8 cellular contexts compared by ENCODE assay signal in genomic region chr6:117547688-117548621, GRCh38. TPM values are rescaled to one million over a fixed set of nuclear protein-coding genes. Genes with fewer than 3 reads are reported as not detected.
A peak's percentile ranks its signal among the peaks of the same experiment; 100 is the strongest.
DNase-seq lines count a peak whose midpoint lies in the region; ATAC-seq, FAIRE-seq and TF ChIP-seq lines count a peak whose summit lies in the region.

No MANE protein-coding gene starts in this region.

- H3K79me2 ChIP-seq in H1 (ENCODE audit: control insufficient read depth in 1 of 2, insufficient read depth in 2 of 2, low read length in 2 of 2) (no peaks in the 10 kb centered on the region), Karpas-422 (ENCODE audit: low read length) (no peaks in the 10 kb centered on the region)

- no peak overlapping the region for H3K56ac ChIP-seq in H1 (replicated peaks; ENCODE audit: insufficient read length, low read depth, low read length)

- H2BK12ac ChIP-seq in H1 (ENCODE audit: low read depth, low read length) = peak overlapping the region; percentile 52; the same call in 1 of the 2 replicates

- DNase-seq in activated CD4-positive, alpha-beta memory T cell treated with anti-CD3 and anti-CD28 coated beads, Interleukin-2, amount 10 ng/mL, durations not matched to agents 7 days and 5 days = peak; percentile 58
- DNase-seq in H1 (ENCODE audit: low read depth in 1 of 2, low spot score in 2 of 2) = no peak
- peak; percentile 29 for DNase-seq in mucosa of gallbladder (ENCODE audit: low spot score)
- DNase-seq in Karpas-422 = no peak
- no peak for DNase-seq in NCI-H345 treated with DMSO at 0.1 percent for 48 hours (lab: John Stamatoyannopoulos, UW; ENCODE audit: unreplicated experiment)

- H3K4ac ChIP-seq in H1 (replicated peaks; ENCODE audit: insufficient read length, low read depth, low read length) = no peak overlapping the region

- H3K9me3 Mint-ChIP-seq in activated CD4-positive, alpha-beta memory T cell treated with anti-CD3 and anti-CD28 coated beads, Interleukin-2, amount 10 ng/mL, durations not matched to agents 7 days and 5 days = no peaks in the 10 kb centered on the region
- no peaks in the 10 kb centered on the region for H3K9me3 Mint-ChIP-seq in stimulated activated naive CD8-positive, alpha-beta T cell treated with anti-CD3 and anti-CD28 coated beads, Interleukin-15, Interleukin-2, amounts not matched to agents 100 ng/mL and 50 ng/mL, for 24 hours

- H2BK15ac ChIP-seq in H1 (ENCODE audit: low read length) = no peak overlapping the region

- no peaks in the 10 kb centered on the region for H3K23me2 ChIP-seq in H1 (ENCODE audit: low read depth, low read length)

- TF ChIP-seq POLR2A in H1 (IDR thresholded peaks at IDR 0.05; ENCODE audit: control extremely low read depth in 1 of 2, low read depth in 2 of 2, low read length in 2 of 2) = no peak

- H3K4me3 ChIP-seq in H1 (ENCODE audit: extremely low read depth in 1 of 4, insufficient read depth in 2 of 4, low read depth in 3 of 4, low read length in 4 of 4) (peak overlapping the region; percentile 14 to 55 (median 20); a peak in 7 of 8 replicates), Karpas-422 (ENCODE audit: low read length) (no peak overlapping the region)

- H2BK5ac ChIP-seq in H1 (ENCODE audit: low read depth, low read length) = no peak overlapping the region

- no peak overlapping the region for H2BK120ac ChIP-seq in H1 (replicated peaks; ENCODE audit: low read depth, low read length)

- CTCF ChIA-PET in activated CD4-positive, alpha-beta memory T cell treated with anti-CD3 and anti-CD28 coated beads, Interleukin-2, amount 10 ng/mL, durations not matched to agents 7 days and 5 days (lab: Charles Lee) = interaction anchor here (0.5 to 4.9 kb wide), 8 partner anchors 46 to 879 kb away, joined by 3 to 43 read pairs (median 16); partner anchors contain the start of genes DCBLD1 and GOPC
- CTCF ChIA-PET in H1 (lab: Charles Lee; ENCODE audit: partially characterized antibody) = interaction anchor here (0.6 to 6.4 kb wide), 7 partner anchors 9 to 97 kb away, joined by 3 to 58 read pairs (median 3); partner anchors contain the start of gene DCBLD1

- WGBS in H1 (ENCODE audit: extremely low coverage in 1 of 2, insufficient coverage in 1 of 2, insufficient read length in 1 of 2, insufficient replicate concordance in 2 of 2, low coverage in 1 of 2, low lambda C conversion rate in 2 of 2, missing lambda C conversion rate in 1 of 2), 2 experiments = 46% methylated on average over 46 of the region's 64 CpGs; no CpG with 5 or more reads in 1 of the 2 experiments

- peaks cover 44% of the 10 kb centered on the region for H3K4me1 Mint-ChIP-seq in activated CD4-positive, alpha-beta memory T cell treated with anti-CD3 and anti-CD28 coated beads, Interleukin-2, amount 10 ng/mL, durations not matched to agents 7 days and 5 days
- peaks cover 37% of the 10 kb centered on the region for H3K4me1 Mint-ChIP-seq in stimulated activated naive CD8-positive, alpha-beta T cell treated with anti-CD3 and anti-CD28 coated beads, Interleukin-15, Interleukin-2, amounts not matched to agents 100 ng/mL and 50 ng/mL, for 24 hours (ENCODE audit: low read depth)

- H2BK20ac ChIP-seq in H1 (ENCODE audit: low read length) = no peak overlapping the region

- H3K27me3 Mint-ChIP-seq in activated CD4-positive, alpha-beta memory T cell treated with anti-CD3 and anti-CD28 coated beads, Interleukin-2, amount 10 ng/mL, durations not matched to agents 7 days and 5 days = no peaks in the 10 kb centered on the region
- peaks cover 8% of the 10 kb centered on the region for H3K27me3 Mint-ChIP-seq in stimulated activated naive CD8-positive, alpha-beta T cell treated with anti-CD3 and anti-CD28 coated beads, Interleukin-15, Interleukin-2, amounts not matched to agents 100 ng/mL and 50 ng/mL, for 24 hours

- H3K9me2 ChIP-seq in Karpas-422 (replicated peaks; ENCODE audit: insufficient read depth, low read length) = no peaks in the 10 kb centered on the region

- POLR2A ChIA-PET in activated CD4-positive, alpha-beta memory T cell treated with anti-CD3 and anti-CD28 coated beads, Interleukin-2, amount 10 ng/mL, durations not matched to agents 7 days and 5 days (lab: Charles Lee) = interaction anchor here (0.6 to 3.7 kb wide), 10 partner anchors 17 to 1346 kb away, joined by 3 to 59 read pairs (median 5); partner anchors contain the start of genes ASF1A, DCBLD1 and GOPC
- POLR2A ChIA-PET in H1 (lab: Charles Lee; ENCODE audit: partially characterized antibody) = interaction anchor here (1.1 kb wide), 1 partner anchor 66 kb away, joined by 3 read pairs; no protein-coding TSS in a partner anchor

- H3K14ac ChIP-seq in H1 (ENCODE audit: insufficient read length) = no peak overlapping the region

- peak in 1 of 3 experiments; percentile 22; a peak in 2 of 4 replicates for TF ChIP-seq CTCF in H1 (IDR thresholded peaks at IDR 0.05; ENCODE audit: control extremely low read depth in 1 of 3, insufficient read depth in 1 of 3, low read depth in 1 of 3, low read length in 3 of 3)

- H3K79me1 ChIP-seq in H1 (ENCODE audit: low read depth, low read length) = no peaks in the 10 kb centered on the region

- H3K9me3 ChIP-seq in H1 (ENCODE audit: insufficient read depth in 2 of 2, low read depth in 1 of 2, low read length in 1 of 2) (no peaks in the 10 kb centered on the region), Karpas-422 (ENCODE audit: low read length) (no peaks in the 10 kb centered on the region)

- H3K27ac Mint-ChIP-seq in activated CD4-positive, alpha-beta memory T cell treated with anti-CD3 and anti-CD28 coated beads, Interleukin-2, amount 10 ng/mL, durations not matched to agents 7 days and 5 days = peak overlapping the region; percentile 94
- peak overlapping the region; percentile 47 for H3K27ac Mint-ChIP-seq in stimulated activated naive CD8-positive, alpha-beta T cell treated with anti-CD3 and anti-CD28 coated beads, Interleukin-15, Interleukin-2, amounts not matched to agents 100 ng/mL and 50 ng/mL, for 24 hours

- H4K5ac ChIP-seq in H1 (ENCODE audit: insufficient read length, low read depth, low read length) = no peak overlapping the region

- ATAC-seq in GM18907 (IDR thresholded peaks at IDR 0.05; ENCODE audit: unreplicated experiment) = peak; percentile 72
- ATAC-seq in HG03442 (IDR thresholded peaks at IDR 0.05; ENCODE audit: unreplicated experiment) = peak; percentile 46

- peak in 1 of 2 experiments; percentile 13; a peak in 1 of 4 replicates for TF ChIP-seq RAD21 in H1 (IDR thresholded peaks at IDR 0.05 in 1 of 2, conservative IDR thresholded peaks at IDR 0.05 in 1 of 2; ENCODE audit: low read depth in 2 of 2, low read length in 2 of 2)

- peak overlapping the region; percentile 65 for H4K8ac ChIP-seq in H1 (ENCODE audit: extremely low read depth, insufficient read depth, low read length)

- 0 out of 2 replicates have a peak overlapping the region, but pooled peaks have one; percentile 0 for H2AFZ ChIP-seq in H1 (ENCODE audit: low read length)
- H2AFZ ChIP-seq in Karpas-422 (ENCODE audit: low read length) = no peak overlapping the region

- H3K4me1 ChIP-seq in H1 (replicated peaks in 1 of 4; ENCODE audit: control insufficient read depth in 3 of 4, insufficient read depth in 4 of 4, low read length in 3 of 4) (peaks cover 0 to 6% (median 3%) of the 10 kb centered on the region in 4 experiments; a peak in 5 of 7 replicates), Karpas-422 (ENCODE audit: low read length) (no peaks in the 10 kb centered on the region)

- no peak overlapping the region for H3K27ac ChIP-seq in H1 (ENCODE audit: low read depth, low read length)
- H3K27ac ChIP-seq in Karpas-422 (ENCODE audit: low read length) = no peak overlapping the region

- H4K20me1 ChIP-seq in H1 (replicated peaks in 1 of 2; ENCODE audit: control insufficient read depth in 1 of 2, insufficient read depth in 2 of 2, low read length in 2 of 2) (peaks cover 0 to 2% of the 10 kb centered on the region in 2 experiments), Karpas-422 (ENCODE audit: insufficient read depth, low read depth, low read length) (no peaks in the 10 kb centered on the region)

- peak overlapping the region; percentile 75 for H3K4me3 Mint-ChIP-seq in activated CD4-positive, alpha-beta memory T cell treated with anti-CD3 and anti-CD28 coated beads, Interleukin-2, amount 10 ng/mL, durations not matched to agents 7 days and 5 days
- H3K4me3 Mint-ChIP-seq in stimulated activated naive CD8-positive, alpha-beta T cell treated with anti-CD3 and anti-CD28 coated beads, Interleukin-15, Interleukin-2, amounts not matched to agents 100 ng/mL and 50 ng/mL, for 24 hours = peak overlapping the region; percentile 78

- no peak overlapping the region for H3K18ac ChIP-seq in H1 (ENCODE audit: extremely low read depth, low read length)

- H3K9ac ChIP-seq in H1 (replicated peaks in 1 of 4; ENCODE audit: extremely low read depth in 1 of 4, low read depth in 3 of 4, low read length in 3 of 4) (peak overlapping the region in 1 of 4 experiments; percentile 8; a peak in 1 of 7 replicates), Karpas-422 (ENCODE audit: low read length) (no peak overlapping the region)

- no peak for FAIRE-seq in H1 (lab: Jason Lieb, UNC)

- no peaks in the 10 kb centered on the region; a peak in 1 of 7 replicates for H3K27me3 ChIP-seq in H1 (replicated peaks in 1 of 4; ENCODE audit: control insufficient read depth in 3 of 4, extremely low read depth in 1 of 4, insufficient read depth in 3 of 4, low read length in 3 of 4)
- no peaks in the 10 kb centered on the region for H3K27me3 ChIP-seq in Karpas-422 (ENCODE audit: low read length)

- no peak overlapping the region for H2AK5ac ChIP-seq in H1 (ENCODE audit: low read depth, low read length)

- H3K36me3 ChIP-seq in H1 (ENCODE audit: control insufficient read depth in 2 of 4, insufficient read depth in 4 of 4, low read length in 3 of 4) (peaks cover 0 to 3% (median 0%) of the 10 kb centered on the region in 4 experiments; a peak in 1 of 8 replicates), Karpas-422 (ENCODE audit: insufficient read depth, low read length) (no peaks in the 10 kb centered on the region)

- H3K23ac ChIP-seq in H1 (ENCODE audit: insufficient read length) = no peak overlapping the region

- TF ChIP-seq EP300 in H1 (IDR thresholded peaks at IDR 0.05; ENCODE audit: borderline replicate concordance in 1 of 2, low read depth in 2 of 2, low read length in 2 of 2) = no peak

- peaks cover 10% of the 10 kb centered on the region for H3K36me3 Mint-ChIP-seq in activated CD4-positive, alpha-beta memory T cell treated with anti-CD3 and anti-CD28 coated beads, Interleukin-2, amount 10 ng/mL, durations not matched to agents 7 days and 5 days (ENCODE audit: low read depth)
- no peaks in the 10 kb centered on the region for H3K36me3 Mint-ChIP-seq in stimulated activated naive CD8-positive, alpha-beta T cell treated with anti-CD3 and anti-CD28 coated beads, Interleukin-15, Interleukin-2, amounts not matched to agents 100 ng/mL and 50 ng/mL, for 24 hours (ENCODE audit: low read depth)

- H4K91ac ChIP-seq in H1 (replicated peaks; ENCODE audit: insufficient read length, low read length) = peak overlapping the region; percentile 39

- H3K4me2 ChIP-seq in H1 (ENCODE audit: insufficient read depth in 1 of 2, low read depth in 2 of 2, low read length in 2 of 2) = peak overlapping the region; percentile 59 to 76; a peak in 3 of 4 replicates
- H3K4me2 ChIP-seq in Karpas-422 (ENCODE audit: low read depth, low read length, poor library complexity, severe bottlenecking) = no peak overlapping the region

RNA-seq across cellular contexts. Expression of gene GOPC, which starts 54.4 kb away (rescaled TPM):
- 10 to 100 TPM; 22.9 to 23.9 TPM for total RNA-seq in activated CD4-positive, alpha-beta memory T cell treated with anti-CD3 and anti-CD28 coated beads, Interleukin-2, amount 10 ng/mL, durations not matched to agents 7 days and 5 days
- 19.1 and 19.4 TPM in 2 replicates for total RNA-seq in H1 (2021; fragmentation: NEBNext Ultra II Directional; extraction: Animal tissue kit (Norgen Biotek cat#: 25700))
- 4.0 and 5.3 TPM in 2 replicates for polyA plus RNA-seq in H1 (2011; rRNA removed)
- 9.8 TPM for polyA plus RNA-seq in H1 (2011; cell fraction: cytosol; rRNA removed)
- 3.9 TPM for polyA plus RNA-seq in H1 (2011; cell fraction: nucleus; rRNA removed)
- 7.7 to 15.4 TPM (median 9.4 TPM) in 4 replicates for polyA plus RNA-seq in H1 (2012, experiment 1 of 2)
- polyA plus RNA-seq in H1 (2012, experiment 2 of 2) = 0.79 TPM
- 10.3 TPM for polyA plus RNA-seq in H1 (2013, experiment 1 of 2)
- polyA plus RNA-seq in H1 (2013, experiment 2 of 2) = 9.9 TPM
- 6.4 and 8.5 TPM in 2 replicates for polyA minus RNA-seq in H1 (2011; rRNA and poly(A)+ RNA removed)
- 10.2 TPM for polyA minus RNA-seq in H1 (2011; cell fraction: cytosol; rRNA and poly(A)+ RNA removed)
- polyA minus RNA-seq in H1 (2011; cell fraction: nucleus; rRNA and poly(A)+ RNA removed) = 11.1 TPM
- 20.9 TPM for total RNA-seq in mucosa of gallbladder
- total RNA-seq in Karpas-422 (2014; rRNA removed; shearing (Covaris generic); ENCODE audit: low replicate concordance) = 31.5 and 36.4 TPM in 2 replicates

Comparison
In these comparisons a context has a peak if more than half of its experiments do, and no peak if none do; other contexts are left out.
1. DNase-seq: peak in activated CD4-positive, alpha-beta memory T cell treated with anti-CD3 and anti-CD28 coated beads, Interleukin-2, amount 10 ng/mL, durations not matched to agents 7 days and 5 days (single experiment) and mucosa of gallbladder (single experiment); none in H1 (0 of 2), Karpas-422 (single experiment) and NCI-H345 treated with DMSO at 0.1 percent for 48 hours (single experiment).